In genomic region chr17:78251773-78252103, GRCh38 we compare ENCODE assay signal across 18 cellular contexts. TPM values are rescaled to one million over a fixed set of nuclear protein-coding genes. Genes with fewer than 3 reads are reported as not detected.
DNase-seq lines count a peak whose midpoint lies in the region; ATAC-seq and TF ChIP-seq lines count a peak whose summit lies in the region.
"Had no signal": no experiment of that assay in that cellular context is flagged by ENCODE, and none has a peak within 500 bp of the region (broad histone marks: within the 10 kb centered on the region; RNA-seq: fewer than 3 reads in every experiment).

No MANE protein-coding gene starts in this region.

- no peak overlapping the region for H2AFZ ChIP-seq in OCI-LY7 (ENCODE audit: low read length)

- no peaks in the 10 kb centered on the region for H3K9me2 ChIP-seq in OCI-LY7 (ENCODE audit: insufficient read depth, low read length)

- H3K9ac ChIP-seq in colonic mucosa (ENCODE audit: low read depth in 2 of 2, low read length in 2 of 2), result peak overlapping the region in 1 of 2 donors; percentile 59

- H3K27ac ChIP-seq in left ventricle myocardium inferior (replicated peaks) (no peak overlapping the region), OCI-LY7 (ENCODE audit: low read depth, low read length, poor library complexity, severe bottlenecking) (peak overlapping the region; percentile 61), colonic mucosa (peak overlapping the region; percentile 62), transverse colon (peak overlapping the region; percentile 15 to 80 (median 59)), ovary (no peak overlapping the region)
- H3K27ac ChIP-seq: lower lobe of right lung, right lobe of liver had no signal

- in situ Hi-C loops in transverse colon (cut with MboI; ENCODE audit: low pct_ligation_motif_present in 1 of 4, low pct_unique_long_range_greater_than_20kb in 1 of 4, low sequenced_read_pairs in 3 of 4), result no loop called here

- H3K36me3 ChIP-seq in left ventricle myocardium inferior (no peaks in the 10 kb centered on the region), OCI-LY7 (ENCODE audit: insufficient read depth, low read length) (no peaks in the 10 kb centered on the region), colonic mucosa (no peaks in the 10 kb centered on the region), transverse colon (no peaks in the 10 kb centered on the region), ovary (no peaks in the 10 kb centered on the region)
- H3K36me3 ChIP-seq: adrenal gland, lower lobe of right lung, right lobe of liver had no signal

- TF ChIP-seq POLR2A in transverse colon (IDR thresholded peaks at IDR 0.05) (no peak), ovary (IDR thresholded peaks at IDR 0.05) (no peak)

- H3K4me2 ChIP-seq in OCI-LY7 (ENCODE audit: low read length), result peak overlapping the region; percentile 66

- H3K4me3 ChIP-seq in left ventricle myocardium inferior (no peak overlapping the region), OCI-LY7 (ENCODE audit: low read depth, low read length, poor library complexity, severe bottlenecking) (peak overlapping the region; percentile 30), colonic mucosa (no peak overlapping the region), transverse colon (no peak overlapping the region), ovary (no peak overlapping the region)
- H3K4me3 ChIP-seq: lower lobe of right lung, right lobe of liver had no signal

- no peak for ATAC-seq in Right ventricle myocardium inferior

- DNase-seq in Right ventricle myocardium inferior (ENCODE audit: missing footprints) (peak; percentile 23), left ventricle myocardium inferior (no peak), OCI-LY7 (ENCODE audit: low spot score) (no peak), colonic mucosa (no peak), transverse colon (no peak), NCI-H1417 (lab: John Stamatoyannopoulos, UW) (no peak), ovary (no peak), HT-29 (ENCODE audit: low spot score) (no peak)
- DNase-seq: AML-193, DMS79, lower lobe of right lung, NCI-H2107, NCI-H82, right lobe of liver, SIG-M5 had no signal

- CTCF ChIA-PET in OCI-LY7 (lab: Charles Lee; ENCODE audit: unreplicated experiment), result interaction anchor here (0.6 to 1.2 kb wide), 4 partner anchors 13 to 241 kb away, joined by 3 read pairs; no protein-coding TSS in a partner anchor

- BruUV-seq in OCI-LY7 (replicated peaks; lab: Mats Ljungman, UMichigan), result no TSS peak

- H4K20me1 ChIP-seq in OCI-LY7 (ENCODE audit: insufficient read depth, low read length), result no peaks in the 10 kb centered on the region

- WGBS in transverse colon (ENCODE audit: low coverage in 1 of 2), 2 donors, result 43% methylated on average over 6 of the region's 6 CpGs; no CpG with 5 or more reads in 1 of the 2 donors
- WGBS in ovary, 3 donors, result 48 to 58% (median 54%) methylated on average over 6 of the region's 6 CpGs

- TF ChIP-seq EP300 in transverse colon (IDR thresholded peaks at IDR 0.05; ENCODE audit: low read depth), result no peak
- TF ChIP-seq EP300 in ovary (IDR thresholded peaks at IDR 0.05), result no peak

- H3K27me3 ChIP-seq in left ventricle myocardium inferior (ENCODE audit: low read depth) (no peaks in the 10 kb centered on the region), colonic mucosa (no peaks in the 10 kb centered on the region), transverse colon (peaks cover 3% of the 10 kb centered on the region), ovary (no peaks in the 10 kb centered on the region)
- H3K27me3 ChIP-seq: adrenal gland, right lobe of liver had no signal

- TF ChIP-seq CTCF in left ventricle myocardium inferior (IDR thresholded peaks at IDR 0.05; ENCODE audit: borderline replicate concordance), result no peak
- no peak for TF ChIP-seq CTCF in OCI-LY7 (conservative IDR thresholded peaks at IDR 0.05; ENCODE audit: low read length)
- TF ChIP-seq CTCF in colonic mucosa (IDR thresholded peaks at IDR 0.05), result no peak
- TF ChIP-seq CTCF in transverse colon (IDR thresholded peaks at IDR 0.05), result no peak
- TF ChIP-seq CTCF in ovary (IDR thresholded peaks at IDR 0.05), result no peak

- intact Hi-C loops in Right ventricle myocardium inferior (cut with DNase I), result loop anchor here (2.0 kb wide), 2 partner anchors 139 to 171 kb away; no protein-coding TSS in a partner anchor
- intact Hi-C loops in left ventricle myocardium inferior (cut with micrococcal nuclease), result loop anchor here (10.0 kb wide), 1 partner anchor 173 kb away; no protein-coding TSS in a partner anchor
- intact Hi-C loops in OCI-LY7 (cut with micrococcal nuclease; ENCODE audit: unreplicated experiment), result loop anchor here (1.0 to 5.0 kb wide), 12 partner anchors 9 to 233 kb away; partner anchors contain the start of genes AFMID, BIRC5, TK1 and TMC8
- intact Hi-C loops in colonic mucosa (cut with DNase I), result loop anchor here (2.0 kb wide), 1 partner anchor 139 kb away; no protein-coding TSS in a partner anchor
- intact Hi-C loops in transverse colon (cut with DNase I; ENCODE audit: low total_unique reads), result loop anchor here (10.0 kb wide), 1 partner anchor 137 kb away; no protein-coding TSS in a partner anchor
- intact Hi-C loops in ovary (cut with DNase I), result loop anchor here (2.0 to 10.0 kb wide), 4 partner anchors 113 to 171 kb away; partner anchors contain the start of gene SOCS3 (in 1 of the 4)

- no peaks in the 10 kb centered on the region for H3K79me2 ChIP-seq in OCI-LY7 (ENCODE audit: insufficient read depth, low read depth, low read length)

- H3K9me3 ChIP-seq in left ventricle myocardium inferior (replicated peaks), result no peaks in the 10 kb centered on the region
- no peaks in the 10 kb centered on the region for H3K9me3 ChIP-seq in OCI-LY7 (ENCODE audit: low read length)
- no peaks in the 10 kb centered on the region for H3K9me3 ChIP-seq in colonic mucosa
- H3K9me3 ChIP-seq in transverse colon, result no peaks in the 10 kb centered on the region
- H3K9me3 ChIP-seq in ovary, result no peaks in the 10 kb centered on the region
- H3K9me3 ChIP-seq: adrenal gland, lower lobe of right lung, right lobe of liver had no signal

- POLR2A ChIA-PET in OCI-LY7 (lab: Charles Lee), result no interaction called here

- peaks cover 32% of the 10 kb centered on the region for H3K4me1 ChIP-seq in left ventricle myocardium inferior
- peaks cover 40% of the 10 kb centered on the region for H3K4me1 ChIP-seq in OCI-LY7 (ENCODE audit: insufficient read depth, low read length, poor library complexity, severe bottlenecking)
- H3K4me1 ChIP-seq in colonic mucosa, result peaks cover 12% of the 10 kb centered on the region
- peaks cover 0 to 30% (median 24%) of the 10 kb centered on the region in 4 donors for H3K4me1 ChIP-seq in transverse colon
- H3K4me1 ChIP-seq in ovary (ENCODE audit: insufficient read depth), result peaks cover 9% of the 10 kb centered on the region

RNA-seq across cellular contexts. Expression of gene TMEM235, which starts 20.3 kb away (rescaled TPM):
- not detected for total RNA-seq in Right ventricle myocardium inferior
- total RNA-seq in left ventricle myocardium inferior, result not detected
- 0.32 TPM in 1 of 2 replicates, not detected in the other for total RNA-seq in OCI-LY7 (2014; rRNA removed; shearing (Covaris generic))
- total RNA-seq in OCI-LY7 (2022), result not detected in 2 replicates
- not detected for total RNA-seq in colonic mucosa
- not detected for total RNA-seq in transverse colon
- total RNA-seq in ovary, result not detected
- under 1 TPM in 1 of 2 donors, not detected in 1; 0.07 TPM for polyA plus RNA-seq in ovary
- not detected in 2 replicates for total RNA-seq in HT-29 (2014; rRNA removed; shearing (Covaris generic))
- total RNA-seq: adrenal gland, frontal cortex, lower lobe of right lung, right lobe of liver, ureter had no signal

RNA-seq across cellular contexts. Expression of gene BIRC5, which starts 37.7 kb away (rescaled TPM):
- total RNA-seq in Right ventricle myocardium inferior, result 1.2 TPM
- total RNA-seq in left ventricle myocardium inferior, result 0.69 TPM
- total RNA-seq in OCI-LY7 (2014; rRNA removed; shearing (Covaris generic)), result 229 and 266 TPM in 2 replicates
- total RNA-seq in OCI-LY7 (2022), result 184 and 190 TPM in 2 replicates
- total RNA-seq in colonic mucosa, result 10 to 100 TPM; 15.2 to 77.1 TPM
- 1 to 10 TPM; 1.2 to 7.9 (median 3.6) TPM for total RNA-seq in transverse colon
- 1 to 10 TPM in 2 of 7 donors, under 1 TPM in 3, not detected in 2; 0.11 to 1.4 (median 0.24) TPM for total RNA-seq in ovary
- 1 to 10 TPM in 1 of 2 donors, under 1 TPM in 1; 0.73 to 1.4 TPM for polyA plus RNA-seq in ovary
- 78.3 and 114 TPM in 2 replicates for total RNA-seq in HT-29 (2014; rRNA removed; shearing (Covaris generic))

Comparison
In these comparisons a context has a peak if more than half of its experiments do, and no peak if none do; other contexts are left out.
1. H3K27ac ChIP-seq: peak in OCI-LY7 (single experiment), colonic mucosa (single experiment) and transverse colon (4 of 4); none in left ventricle myocardium inferior (single experiment) and ovary (0 of 2).